8 cellular contexts compared by ENCODE assay signal in the genomic region with DNA sequence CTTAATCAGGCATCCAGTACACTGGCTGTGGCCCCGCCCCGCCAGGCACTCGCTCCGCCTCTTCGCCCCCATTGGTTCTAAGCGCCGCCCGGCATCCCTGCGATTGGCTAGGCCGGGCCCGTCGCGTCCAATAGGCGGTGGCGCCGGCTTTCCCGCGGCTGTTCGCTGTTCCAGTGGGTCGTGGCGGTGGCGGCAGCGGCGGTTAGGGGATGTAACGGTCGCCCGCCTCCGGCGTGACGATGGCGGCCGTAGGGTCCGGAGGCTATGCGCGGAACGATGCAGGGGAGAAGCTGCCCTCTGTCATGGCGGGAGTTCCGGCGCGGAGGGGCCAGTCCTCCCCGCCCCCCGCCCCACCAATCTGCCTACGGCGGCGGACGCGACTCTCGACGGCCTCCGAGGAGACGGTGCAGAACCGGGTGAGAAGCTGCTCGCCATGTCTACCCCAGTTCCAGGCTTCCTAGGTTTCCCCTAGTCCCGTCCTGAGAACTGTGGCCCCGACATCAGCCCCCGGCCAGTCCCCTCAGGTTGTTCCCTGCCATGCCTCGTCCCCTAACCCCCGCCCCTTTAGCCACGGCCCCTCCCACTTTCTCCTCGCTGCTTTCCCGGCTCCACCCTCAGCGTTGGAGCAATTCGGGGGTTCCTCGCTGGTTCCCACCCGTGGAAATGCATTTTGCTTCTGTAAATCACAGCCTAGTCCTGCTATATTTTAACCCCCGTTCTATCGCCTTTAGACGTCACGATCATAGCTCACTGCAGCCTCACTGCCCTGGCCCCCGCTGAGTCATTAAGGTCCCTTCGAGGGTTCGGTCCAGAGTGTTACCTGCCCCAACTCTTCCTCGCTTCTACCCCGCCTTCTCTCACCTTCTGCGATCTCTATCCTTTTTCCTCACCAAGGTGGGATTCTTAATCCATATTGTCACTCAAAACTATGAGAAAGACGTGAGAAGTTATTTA. TPM values are rescaled to one million over a fixed set of nuclear protein-coding genes. Genes with fewer than 3 reads are reported as not detected.
DNase-seq lines count a peak whose midpoint lies in the region; ATAC-seq and TF ChIP-seq lines count a peak whose summit lies in the region.

TSS of gene WDR62 (plus strand) at position 165 of the 954 bp plus-strand sequence. CDS start at position 240, 75 bp downstream.

- H3K27me3 Mint-ChIP-seq in activated T-helper 17 cell treated with anti-CD3 and anti-CD28 coated beads, Interleukin-2, amount 50 U/mL, for 72 hours: no peaks in the 10 kb centered on the region
- H3K27me3 Mint-ChIP-seq in neural progenitor cell (ENCODE audit: insufficient read depth, low read depth): no peaks in the 10 kb centered on the region

- peaks cover 13% of the 10 kb centered on the region for H3K4me1 Mint-ChIP-seq in activated T-helper 17 cell treated with anti-CD3 and anti-CD28 coated beads, Interleukin-2, amount 50 U/mL, for 72 hours
- peaks cover 24% of the 10 kb centered on the region for H3K4me1 Mint-ChIP-seq in neural progenitor cell

- peaks cover 9% of the 10 kb centered on the region for H3K36me3 Mint-ChIP-seq in activated T-helper 17 cell treated with anti-CD3 and anti-CD28 coated beads, Interleukin-2, amount 50 U/mL, for 72 hours (ENCODE audit: low read depth)
- peaks cover 8% of the 10 kb centered on the region for H3K36me3 Mint-ChIP-seq in neural progenitor cell

- H3K4me3 ChIP-seq in H7 (ENCODE audit: insufficient read depth, low read depth, low read length) (peak within 1 kb of the TSS; percentile 93), RWPE2 (ENCODE audit: severe bottlenecking) (peak within 1 kb of the TSS; percentile 79), fibroblast of mammary gland (ENCODE audit: control insufficient read depth, low read depth, low read length) (peak within 1 kb of the TSS; percentile 81), neural progenitor cell (peak within 1 kb of the TSS; percentile 64), subcutaneous abdominal adipose tissue (ENCODE audit: low read depth in 1 of 5, low read length in 5 of 5) (peak within 1 kb of the TSS; percentile 82 to 96 (median 90))

- H3K9me3 ChIP-seq in RWPE2 (ENCODE audit: severe bottlenecking) (no peaks in the 10 kb centered on the region), neural progenitor cell (ENCODE audit: low read depth) (no peaks in the 10 kb centered on the region), subcutaneous abdominal adipose tissue (ENCODE audit: control insufficient read depth in 5 of 5, low read length in 5 of 5) (no peaks in the 10 kb centered on the region)

- peak within 1 kb of the TSS; percentile 84 for H3K27ac Mint-ChIP-seq in activated T-helper 17 cell treated with anti-CD3 and anti-CD28 coated beads, Interleukin-2, amount 50 U/mL, for 72 hours
- peak within 1 kb of the TSS; percentile 88 for H3K27ac Mint-ChIP-seq in neural progenitor cell

- H3K36me3 ChIP-seq in H7 (replicated peaks; ENCODE audit: control insufficient read depth, insufficient read depth, low read length) (peaks cover 12% of the 10 kb centered on the region), RWPE2 (ENCODE audit: low read depth) (peaks cover 11% of the 10 kb centered on the region), neural progenitor cell (no peaks in the 10 kb centered on the region), subcutaneous abdominal adipose tissue (ENCODE audit: control insufficient read depth in 5 of 5, insufficient read depth in 5 of 5, low read length in 5 of 5) (no peaks in the 10 kb centered on the region)

- peak within 1 kb of the TSS; percentile 91 for H3K4me3 Mint-ChIP-seq in activated T-helper 17 cell treated with anti-CD3 and anti-CD28 coated beads, Interleukin-2, amount 50 U/mL, for 72 hours
- peak within 1 kb of the TSS; percentile 98 for H3K4me3 Mint-ChIP-seq in neural progenitor cell

- peak; percentile 20 for TF ChIP-seq CTCF in RWPE2 (IDR thresholded peaks at IDR 0.05; ENCODE audit: poor library complexity, severe bottlenecking)
- TF ChIP-seq CTCF in fibroblast of mammary gland (conservative IDR thresholded peaks at IDR 0.05; ENCODE audit: control insufficient read depth, insufficient read depth, low read depth, low read length): no peak
- no peak for TF ChIP-seq CTCF in neural progenitor cell (IDR thresholded peaks at IDR 0.05)

- peak; percentile 81 for ATAC-seq in RWPE2 (ENCODE audit: low read depth)
- ATAC-seq in activated T-helper 17 cell treated with anti-CD3 and anti-CD28 coated beads, Interleukin-2, amount 50 U/mL, for 72 hours (replicated peaks): peak; percentile 82

- peaks cover 48% of the 10 kb centered on the region for H3K79me2 ChIP-seq in neural progenitor cell (ENCODE audit: low read depth)

- H3K4me1 ChIP-seq in RWPE2 (ENCODE audit: insufficient read depth, poor library complexity, severe bottlenecking): no peaks in the 10 kb centered on the region
- H3K4me1 ChIP-seq in neural progenitor cell: peaks cover 12% of the 10 kb centered on the region
- H3K4me1 ChIP-seq in subcutaneous abdominal adipose tissue (ENCODE audit: control insufficient read depth in 5 of 5, insufficient read depth in 5 of 5, low read length in 5 of 5): peaks cover 0 to 20% (median 14%) of the 10 kb centered on the region in 5 donors

- peak within 1 kb of the TSS; percentile 96 for H3K4me2 ChIP-seq in neural progenitor cell

- peaks cover 14% of the 10 kb centered on the region for H3F3A ChIP-seq in neural progenitor cell (ENCODE audit: low read depth)

- no peaks in the 10 kb centered on the region for H3K9me3 Mint-ChIP-seq in activated T-helper 17 cell treated with anti-CD3 and anti-CD28 coated beads, Interleukin-2, amount 50 U/mL, for 72 hours
- H3K9me3 Mint-ChIP-seq in neural progenitor cell: no peaks in the 10 kb centered on the region

- H3K27me3 ChIP-seq in H7 (ENCODE audit: control insufficient read depth, insufficient read depth, low read length) (no peaks in the 10 kb centered on the region), RWPE2 (ENCODE audit: insufficient read depth, poor library complexity, severe bottlenecking) (no peaks in the 10 kb centered on the region), neural progenitor cell (no peaks in the 10 kb centered on the region), subcutaneous abdominal adipose tissue (ENCODE audit: control insufficient read depth in 5 of 5, insufficient read depth in 4 of 5, low read length in 5 of 5) (no peaks in the 10 kb centered on the region)

- peak within 1 kb of the TSS; percentile 80 for H3K27ac ChIP-seq in RWPE2 (ENCODE audit: poor library complexity, severe bottlenecking)
- peak within 1 kb of the TSS; percentile 78 for H3K27ac ChIP-seq in neural progenitor cell
- peak within 1 kb of the TSS; percentile 86 for H3K27ac ChIP-seq in subcutaneous abdominal adipose tissue (ENCODE audit: low read depth, low read length)

- peak; percentile 94 for DNase-seq in EL
- DNase-seq in H7: peak; percentile 99
- DNase-seq in M059J (ENCODE audit: low read depth): peak; percentile 92
- peak; percentile 93 for DNase-seq in RWPE2 (ENCODE audit: low spot score)
- DNase-seq in fibroblast of mammary gland (ENCODE audit: low read depth): peak; percentile 20
- DNase-seq in neural progenitor cell (ENCODE audit: low spot score): peak; percentile 98

- H4K20me1 ChIP-seq in neural progenitor cell (ENCODE audit: low read depth): peaks cover 34% of the 10 kb centered on the region

- H2AFZ ChIP-seq in neural progenitor cell (replicated peaks): peak within 1 kb of the TSS; percentile 85

- H3K9ac ChIP-seq in neural progenitor cell (peak within 1 kb of the TSS; percentile 50), subcutaneous abdominal adipose tissue (ENCODE audit: low read length in 5 of 5) (peak within 1 kb of the TSS; percentile 50 to 84 (median 78))

RNA-seq across cellular contexts. Expression of gene WDR62, which starts in this region (rescaled TPM):
- total RNA-seq in H7 (2014; rRNA removed; shearing (Covaris generic)): 27.0 and 35.1 TPM in 2 replicates
- total RNA-seq in M059J (2014; rRNA removed; shearing (Covaris generic)): 10.8 and 19.4 TPM in 2 replicates
- total RNA-seq in activated T-helper 17 cell treated with anti-CD3 and anti-CD28 coated beads, Interleukin-2, amount 50 U/mL, for 72 hours: 10 to 100 TPM; 19.3 to 33.2 TPM
- 12.0 and 22.4 TPM in 2 replicates for total RNA-seq in neural progenitor cell (ENCODE audit: low replicate concordance)

Comparison
In these comparisons a context has a peak if more than half of its experiments do, and no peak if none do; other contexts are left out.
1. Peak in every context shown above with its lines: DNase-seq, ATAC-seq, H3K4me3 ChIP-seq and H3K27ac ChIP-seq.
2. DNase-seq: peak in every context shown above with its lines; median percentile 99 in H7; 98 in neural progenitor cell; 94 in EL; 93 in RWPE2; 92 in M059J; 20 in fibroblast of mammary gland.